11 cellular contexts compared by ENCODE assay signal in the genomic region with DNA sequence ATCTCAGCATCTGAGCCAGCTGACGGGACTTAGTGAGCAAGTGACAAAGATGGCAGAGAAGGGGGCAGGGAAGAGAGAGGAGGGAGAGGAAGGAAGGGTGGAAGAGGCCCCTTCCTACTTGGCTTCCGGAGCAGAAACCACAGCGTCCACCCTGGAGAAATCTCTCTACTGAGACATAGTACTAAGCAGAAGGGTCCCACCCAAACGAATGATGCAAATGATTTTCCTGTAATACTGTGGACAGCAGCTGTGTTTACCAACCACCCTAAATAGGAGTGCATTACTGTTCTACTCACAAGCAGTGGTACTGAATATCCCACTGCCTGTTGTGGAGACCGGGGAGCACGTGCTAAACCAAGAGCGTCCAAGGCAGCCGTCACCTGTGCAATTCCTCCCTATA. TPM values are rescaled to one million over a fixed set of nuclear protein-coding genes. Genes with fewer than 3 reads are reported as not detected.
DNase-seq lines count a peak whose midpoint lies in the region; ATAC-seq and TF ChIP-seq lines count a peak whose summit lies in the region.
"Had no signal": no experiment of that assay in that cellular context is flagged by ENCODE, and none has a peak within 500 bp of the region (broad histone marks: within the 10 kb centered on the region; RNA-seq: fewer than 3 reads in every experiment).

No MANE protein-coding gene starts in this region.

- H3K4me1 Mint-ChIP-seq in activated naive CD4-positive, alpha-beta T cell treated with anti-CD3 and anti-CD28 coated beads, Interleukin-2, amount 50 U/mL, for 24 hours, result peaks cover 19% of the 10 kb centered on the region
- H3K4me1 Mint-ChIP-seq in activated T-helper 17 cell treated with anti-CD3 and anti-CD28 coated beads, Interleukin-2, amount 50 U/mL, for 72 hours, result peaks cover 13% of the 10 kb centered on the region

- H3K27me3 Mint-ChIP-seq in activated naive CD4-positive, alpha-beta T cell treated with anti-CD3 and anti-CD28 coated beads, Interleukin-2, amount 50 U/mL, for 24 hours, result no peaks in the 10 kb centered on the region
- no peaks in the 10 kb centered on the region for H3K27me3 Mint-ChIP-seq in activated T-helper 17 cell treated with anti-CD3 and anti-CD28 coated beads, Interleukin-2, amount 50 U/mL, for 72 hours

- TF ChIP-seq POLR2A in transverse colon (IDR thresholded peaks at IDR 0.05), result no peak

- no peaks in the 10 kb centered on the region for H3K9me3 ChIP-seq in transverse colon
- H3K9me3 ChIP-seq: SJSA1 had no signal

- 51% methylated on average over 4 to 8 of the region's 8 CpGs for WGBS in transverse colon (ENCODE audit: low coverage in 1 of 2), 2 donors

- peak overlapping the region; percentile 2 for H3K4me3 Mint-ChIP-seq in activated naive CD4-positive, alpha-beta T cell treated with anti-CD3 and anti-CD28 coated beads, Interleukin-2, amount 50 U/mL, for 24 hours
- H3K4me3 Mint-ChIP-seq in activated T-helper 17 cell treated with anti-CD3 and anti-CD28 coated beads, Interleukin-2, amount 50 U/mL, for 72 hours, result peak overlapping the region; percentile 1

- DNase-seq in activated naive CD4-positive, alpha-beta T cell (lab: John Stamatoyannopoulos, UW), result no peak
- peak; percentile 23 for DNase-seq in transverse colon
- no peak for DNase-seq in activated CD4-positive, CD25-positive, alpha-beta regulatory T cell (lab: John Stamatoyannopoulos, UW)
- DNase-seq in NCI-H446 (lab: John Stamatoyannopoulos, UW), result no peak
- no peak for DNase-seq in islet precursor cell

- no peaks in the 10 kb centered on the region for H3K4me1 ChIP-seq in transverse colon
- H3K4me1 ChIP-seq: SJSA1 had no signal

- H3K4me3 ChIP-seq in transverse colon, result no peak overlapping the region
- H3K4me3 ChIP-seq: SJSA1 had no signal

- no peaks in the 10 kb centered on the region for H3K9me3 Mint-ChIP-seq in activated naive CD4-positive, alpha-beta T cell treated with anti-CD3 and anti-CD28 coated beads, Interleukin-2, amount 50 U/mL, for 24 hours
- peaks cover 3% of the 10 kb centered on the region for H3K9me3 Mint-ChIP-seq in activated T-helper 17 cell treated with anti-CD3 and anti-CD28 coated beads, Interleukin-2, amount 50 U/mL, for 72 hours

- no peak overlapping the region for H3K27ac ChIP-seq in transverse colon
- H3K27ac ChIP-seq: C4-2B, SJSA1 had no signal

- peaks cover 2% of the 10 kb centered on the region for H3K36me3 Mint-ChIP-seq in activated naive CD4-positive, alpha-beta T cell treated with anti-CD3 and anti-CD28 coated beads, Interleukin-2, amount 50 U/mL, for 24 hours
- H3K36me3 Mint-ChIP-seq in activated T-helper 17 cell treated with anti-CD3 and anti-CD28 coated beads, Interleukin-2, amount 50 U/mL, for 72 hours (ENCODE audit: low read depth), result no peaks in the 10 kb centered on the region

- no peak for TF ChIP-seq CTCF in transverse colon (IDR thresholded peaks at IDR 0.05)

- no peak for TF ChIP-seq EP300 in transverse colon (IDR thresholded peaks at IDR 0.05; ENCODE audit: low read depth)

- in situ Hi-C loops in transverse colon (cut with MboI; ENCODE audit: low pct_ligation_motif_present in 1 of 4, low pct_unique_long_range_greater_than_20kb in 1 of 4, low sequenced_read_pairs in 3 of 4), result no loop called here

- no peaks in the 10 kb centered on the region for H3K36me3 ChIP-seq in transverse colon
- H3K36me3 ChIP-seq: SJSA1 had no signal

- intact Hi-C loops in transverse colon (cut with DNase I; ENCODE audit: low total_unique reads), result no loop called here

- H3K27ac Mint-ChIP-seq in activated naive CD4-positive, alpha-beta T cell treated with anti-CD3 and anti-CD28 coated beads, Interleukin-2, amount 50 U/mL, for 24 hours, result no peak overlapping the region
- peak overlapping the region; percentile 14 for H3K27ac Mint-ChIP-seq in activated T-helper 17 cell treated with anti-CD3 and anti-CD28 coated beads, Interleukin-2, amount 50 U/mL, for 72 hours

- ATAC-seq in HG03378 (IDR thresholded peaks at IDR 0.05; ENCODE audit: unreplicated experiment), result peak; percentile 88
- ATAC-seq in activated T-helper 17 cell treated with anti-CD3 and anti-CD28 coated beads, Interleukin-2, amount 50 U/mL, for 72 hours (replicated peaks), result peak; percentile 57

- no peaks in the 10 kb centered on the region for H3K27me3 ChIP-seq in transverse colon
- H3K27me3 ChIP-seq: SJSA1 had no signal

RNA-seq across cellular contexts. Expression of a gene that starts 29.4 kb away (rescaled TPM):
- total RNA-seq in activated T-helper 17 cell treated with anti-CD3 and anti-CD28 coated beads, Interleukin-2, amount 50 U/mL, for 72 hours, result under 1 TPM; 0.74 to 0.99 TPM
- 1 to 10 TPM in 1 of 4 donors, under 1 TPM in 1, not detected in 2; 0.68 to 1.3 TPM for total RNA-seq in transverse colon
- total RNA-seq: endothelial cell of umbilical vein, SJSA1 had no signal
